Comparison of ENCODE assay signal across 2 cellular contexts in genomic region chr12:21456291-21456780, GRCh38.
TF ChIP-seq lines count a peak whose summit lies in the region.

No MANE protein-coding gene starts in this region.

TF ChIP-seq in GM12878, 131 proteins besides CTCF, POLR2A, EP300 and RAD21:
- TF ChIP-seq PAX8 (IDR thresholded peaks at IDR 0.05) (no peak), ATF7 (IDR thresholded peaks at IDR 0.05; ENCODE audit: low read depth) (no peak), ZNF622 (IDR thresholded peaks at IDR 0.05) (no peak), POU2F2 (IDR thresholded peaks at IDR 0.05; ENCODE audit: borderline replicate concordance, low read depth, low read length) (no peak), CEBPB (IDR thresholded peaks at IDR 0.05; ENCODE audit: borderline replicate concordance in 1 of 2, low read depth in 2 of 2, low read length in 2 of 2) (no peak), TCF7 (IDR thresholded peaks at IDR 0.05; ENCODE audit: borderline replicate concordance) (no peak), PAX5 (IDR thresholded peaks at IDR 0.05; ENCODE audit: borderline replicate concordance, low read depth, low read length) (no peak), MYC (IDR thresholded peaks at IDR 0.05; ENCODE audit: insufficient read depth, insufficient read length, insufficient replicate concordance, low read length, severe bottlenecking) (no peak), FOS (IDR thresholded peaks at IDR 0.05; ENCODE audit: borderline replicate concordance, extremely low read depth, insufficient read length) (no peak), TCF12 (IDR thresholded peaks at IDR 0.05; ENCODE audit: low read depth, low read length) (no peak), CBX3 (IDR thresholded peaks at IDR 0.05; ENCODE audit: borderline replicate concordance, low read depth) (no peak), NRF1 (conservative IDR thresholded peaks at IDR 0.05; ENCODE audit: low read depth, low read length) (no peak), SUZ12 (IDR thresholded peaks at IDR 0.05; ENCODE audit: unreplicated experiment) (no peak), ZNF384 (IDR thresholded peaks at IDR 0.05; ENCODE audit: borderline replicate concordance, low read depth, low read length) (no peak), ZNF217 (IDR thresholded peaks at IDR 0.05) (no peak), NKRF (conservative IDR thresholded peaks at IDR 0.05) (no peak), RCOR1 (conservative IDR thresholded peaks at IDR 0.05; ENCODE audit: low read depth, low read length) (no peak), RFX5 (IDR thresholded peaks at IDR 0.05; ENCODE audit: low read depth, low read length) (no peak), TBL1XR1 (IDR thresholded peaks at IDR 0.05; ENCODE audit: low read depth, low read length) (no peak)
TF ChIP-seq in GM12878: peak in this region for 0.

TF ChIP-seq in GM23338, 12 proteins besides CTCF, POLR2A, EP300 and RAD21:
- TF ChIP-seq STAT1 (IDR thresholded peaks at IDR 0.05; ENCODE audit: unreplicated experiment) (no peak), ZNF114 (CRISPR knock-in tag; IDR thresholded peaks at IDR 0.05) (no peak)
